Comparison of ENCODE assay signal across 1 cellular context in the genomic region with DNA sequence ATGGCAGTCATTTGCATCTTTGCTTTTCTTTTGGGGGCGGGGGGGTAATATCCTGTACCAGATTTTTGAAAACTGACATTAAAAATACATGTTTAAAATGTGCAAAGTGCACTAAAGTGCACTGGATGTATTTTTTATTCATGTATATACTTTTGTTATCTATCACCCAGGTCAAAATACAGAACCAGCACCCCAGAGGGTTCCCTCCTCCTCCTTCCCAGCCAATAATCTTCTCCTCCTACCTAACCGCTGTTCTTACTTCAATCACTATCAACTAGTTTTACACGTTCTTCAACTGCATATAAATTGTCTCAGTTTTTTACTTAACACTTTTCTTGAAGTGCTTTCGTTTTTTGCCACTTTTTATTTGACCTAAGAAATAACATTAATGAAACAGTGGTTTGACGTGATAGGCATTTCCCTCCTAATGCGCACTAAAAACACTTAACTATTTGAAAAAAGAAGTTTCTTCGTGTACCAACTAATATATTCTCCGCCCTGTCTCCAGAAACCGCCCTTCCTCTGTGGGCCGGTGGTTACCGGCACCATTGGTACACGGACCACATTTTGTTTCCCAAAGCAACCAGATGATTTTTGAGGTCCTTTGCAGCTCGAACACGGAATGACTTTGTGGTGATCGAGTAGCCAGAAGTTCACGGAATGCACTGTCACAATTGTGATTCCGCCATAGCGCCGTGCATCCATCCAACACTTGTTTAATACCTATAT.
TF ChIP-seq lines count a peak whose summit lies in the region.

No MANE protein-coding gene starts in this region.

TF ChIP-seq in GM23338, 12 proteins besides CTCF, POLR2A, EP300 and RAD21 (continued from another document):
- TF ChIP-seq POLR2AphosphoS5 (IDR thresholded peaks at IDR 0.05; ENCODE audit: low read depth), result no peak
- no peak for TF ChIP-seq ZNF462 (CRISPR knock-in tag; IDR thresholded peaks at IDR 0.05)
- TF ChIP-seq STAT1 (IDR thresholded peaks at IDR 0.05; ENCODE audit: unreplicated experiment), result no peak
- TF ChIP-seq EZH2 (IDR thresholded peaks at IDR 0.05; ENCODE audit: low read depth, unreplicated experiment), result no peak
- TF ChIP-seq, protein P1, sequence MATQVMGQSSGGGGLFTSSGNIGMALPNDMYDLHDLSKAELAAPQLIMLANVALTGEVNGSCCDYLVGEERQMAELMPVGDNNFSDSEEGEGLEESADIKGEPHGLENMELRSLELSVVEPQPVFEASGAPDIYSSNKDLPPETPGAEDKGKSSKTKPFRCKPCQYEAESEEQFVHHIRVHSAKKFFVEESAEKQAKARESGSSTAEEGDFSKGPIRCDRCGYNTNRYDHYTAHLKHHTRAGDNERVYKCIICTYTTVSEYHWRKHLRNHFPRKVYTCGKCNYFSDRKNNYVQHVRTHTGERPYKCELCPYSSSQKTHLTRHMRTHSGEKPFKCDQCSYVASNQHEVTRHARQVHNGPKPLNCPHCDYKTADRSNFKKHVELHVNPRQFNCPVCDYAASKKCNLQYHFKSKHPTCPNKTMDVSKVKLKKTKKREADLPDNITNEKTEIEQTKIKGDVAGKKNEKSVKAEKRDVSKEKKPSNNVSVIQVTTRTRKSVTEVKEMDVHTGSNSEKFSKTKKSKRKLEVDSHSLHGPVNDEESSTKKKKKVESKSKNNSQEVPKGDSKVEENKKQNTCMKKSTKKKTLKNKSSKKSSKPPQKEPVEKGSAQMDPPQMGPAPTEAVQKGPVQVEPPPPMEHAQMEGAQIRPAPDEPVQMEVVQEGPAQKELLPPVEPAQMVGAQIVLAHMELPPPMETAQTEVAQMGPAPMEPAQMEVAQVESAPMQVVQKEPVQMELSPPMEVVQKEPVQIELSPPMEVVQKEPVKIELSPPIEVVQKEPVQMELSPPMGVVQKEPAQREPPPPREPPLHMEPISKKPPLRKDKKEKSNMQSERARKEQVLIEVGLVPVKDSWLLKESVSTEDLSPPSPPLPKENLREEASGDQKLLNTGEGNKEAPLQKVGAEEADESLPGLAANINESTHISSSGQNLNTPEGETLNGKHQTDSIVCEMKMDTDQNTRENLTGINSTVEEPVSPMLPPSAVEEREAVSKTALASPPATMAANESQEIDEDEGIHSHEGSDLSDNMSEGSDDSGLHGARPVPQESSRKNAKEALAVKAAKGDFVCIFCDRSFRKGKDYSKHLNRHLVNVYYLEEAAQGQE (IDR thresholded peaks at IDR 0.05; ENCODE audit: unreplicated experiment), result no peak
